19 cellular contexts compared by ENCODE assay signal in genomic region chr19:33849551-33850147, GRCh38. TPM values are rescaled to one million over a fixed set of nuclear protein-coding genes. Genes with fewer than 3 reads are reported as not detected.
DNase-seq lines count a peak whose midpoint lies in the region; ATAC-seq, FAIRE-seq and TF ChIP-seq lines count a peak whose summit lies in the region.
"Had no signal": no experiment of that assay in that cellular context is flagged by ENCODE, and none has a peak within 500 bp of the region (broad histone marks: within the 10 kb centered on the region; RNA-seq: fewer than 3 reads in every experiment).

No MANE protein-coding gene starts in this region.

- no peak for FAIRE-seq in urothelium cell line (lab: Jason Lieb, UNC)
- FAIRE-seq: G401.6, GM12892, GM18507 had no signal

- intact Hi-C loops in cardiac septum (cut with DNase I) = no loop called here

- H3K27me3 Mint-ChIP-seq in osteocyte (ENCODE audit: unreplicated experiment) = peaks cover 20% of the 10 kb centered on the region
- no peaks in the 10 kb centered on the region for H3K27me3 Mint-ChIP-seq in type B pancreatic cell
- H3K27me3 Mint-ChIP-seq in activated T-cell treated with anti-CD3 and anti-CD28 coated beads, Interleukin-2, amount 50 U/mL, for 4 hours (ENCODE audit: low read depth) = peaks cover 15% of the 10 kb centered on the region

- H3K9me3 ChIP-seq in right atrium auricular region = peaks cover 0 to 29% of the 10 kb centered on the region in 2 donors

- no peak overlapping the region for H3K4me3 ChIP-seq in right atrium auricular region
- H3K4me3 ChIP-seq: BLaER1, GM23248 had no signal

- no peak for TF ChIP-seq CTCF in right atrium auricular region (IDR thresholded peaks at IDR 0.05)
- no peak for TF ChIP-seq CTCF in osteocyte (IDR thresholded peaks at IDR 0.05)
- TF ChIP-seq CTCF in type B pancreatic cell (conservative IDR thresholded peaks at IDR 0.05) = no peak

- no peaks in the 10 kb centered on the region for H3K27me3 ChIP-seq in right atrium auricular region
- H3K27me3 ChIP-seq: BLaER1 had no signal

- H3K4me1 Mint-ChIP-seq in osteocyte (ENCODE audit: unreplicated experiment) (no peaks in the 10 kb centered on the region), type B pancreatic cell (ENCODE audit: unreplicated experiment) (no peaks in the 10 kb centered on the region)
- H3K4me1 Mint-ChIP-seq in activated T-cell treated with anti-CD3 and anti-CD28 coated beads, Interleukin-2, amount 50 U/mL, for 4 hours (ENCODE audit: low read depth) = no peaks in the 10 kb centered on the region
- H3K4me1 Mint-ChIP-seq: CD14-positive monocyte; CD4-positive, alpha-beta memory T cell had no signal

- H3K4me1 ChIP-seq in right atrium auricular region = no peaks in the 10 kb centered on the region
- H3K4me1 ChIP-seq: BLaER1 had no signal

- H3K27ac Mint-ChIP-seq in osteocyte (ENCODE audit: unreplicated experiment) = no peak overlapping the region
- H3K27ac Mint-ChIP-seq in type B pancreatic cell = no peak overlapping the region
- H3K27ac Mint-ChIP-seq: CD14-positive monocyte; CD4-positive, alpha-beta memory T cell had no signal

- DNase-seq in right atrium auricular region (ENCODE audit: low spot score) = peak; percentile 40
- DNase-seq in cardiac septum (ENCODE audit: low spot score) = no peak
- DNase-seq in osteocyte (ENCODE audit: extremely low spot score, unreplicated experiment) = peak; percentile 76
- peak; percentile 54 for DNase-seq in type B pancreatic cell (ENCODE audit: extremely low spot score, unreplicated experiment)
- no peak for DNase-seq in COLO829 (ENCODE audit: low spot score)
- DNase-seq in urothelium cell line (ENCODE audit: low spot score) = no peak
- DNase-seq in activated T-cell treated with anti-CD3 and anti-CD28 coated beads, Interleukin-2, amount 50 U/mL, for 4 hours = no peak
- DNase-seq: Calu3; CD4-positive, alpha-beta memory T cell; DMS 273 treated with DMSO at 0.1 percent for 48 hours; DMS53; GM23248; HCEC 1CT had no signal

- H3K27ac ChIP-seq in right atrium auricular region = no peak overlapping the region
- H3K27ac ChIP-seq: 22Rv1, BLaER1, GM23248 had no signal

- ATAC-seq in activated T-cell treated with anti-CD3 and anti-CD28 coated beads, Interleukin-2, amount 50 U/mL, for 4 hours = no peak

- no peak overlapping the region for H3K4me3 Mint-ChIP-seq in osteocyte (ENCODE audit: unreplicated experiment)
- no peak overlapping the region for H3K4me3 Mint-ChIP-seq in type B pancreatic cell
- no peak overlapping the region for H3K4me3 Mint-ChIP-seq in activated T-cell treated with anti-CD3 and anti-CD28 coated beads, Interleukin-2, amount 50 U/mL, for 4 hours
- H3K4me3 Mint-ChIP-seq: CD4-positive, alpha-beta memory T cell had no signal

- H3K9me3 Mint-ChIP-seq in osteocyte (ENCODE audit: unreplicated experiment) (peaks cover 14% of the 10 kb centered on the region), type B pancreatic cell (peaks cover 7% of the 10 kb centered on the region)
- peaks cover 23% of the 10 kb centered on the region for H3K9me3 Mint-ChIP-seq in activated T-cell treated with anti-CD3 and anti-CD28 coated beads, Interleukin-2, amount 50 U/mL, for 4 hours

- no peaks in the 10 kb centered on the region for H3K36me3 ChIP-seq in right atrium auricular region
- H3K36me3 ChIP-seq: BLaER1 had no signal

- H3K36me3 Mint-ChIP-seq in osteocyte (ENCODE audit: unreplicated experiment) = peaks cover 5% of the 10 kb centered on the region
- H3K36me3 Mint-ChIP-seq in type B pancreatic cell = no peaks in the 10 kb centered on the region
- H3K36me3 Mint-ChIP-seq in activated T-cell treated with anti-CD3 and anti-CD28 coated beads, Interleukin-2, amount 50 U/mL, for 4 hours (ENCODE audit: insufficient read depth) = no peaks in the 10 kb centered on the region
- H3K36me3 Mint-ChIP-seq: CD14-positive monocyte had no signal

RNA-seq across cellular contexts. Expression of gene KCTD15, which starts 53.0 kb away (rescaled TPM):
- total RNA-seq in right atrium auricular region (10 to 100 TPM in 1 of 2 donors, 1 to 10 TPM in 1; 8.6 to 24.4 TPM), cardiac septum (20.2 TPM), osteocyte (83.2 and 86.8 TPM in 2 replicates), type B pancreatic cell (ENCODE audit: low replicate concordance) (18.1 and 53.2 TPM in 2 replicates)
- 10 to 100 TPM in 2 of 3 donors, 1 to 10 TPM in 1; 8.0 to 19.8 (median 11.8) TPM for total RNA-seq in activated T-cell treated with anti-CD3 and anti-CD28 coated beads, Interleukin-2, amount 50 U/mL, for 4 hours

Comparison
In these comparisons a context has a peak if more than half of its experiments do, and no peak if none do; other contexts are left out.
1. DNase-seq: peak in right atrium auricular region (single experiment), osteocyte (single experiment) and type B pancreatic cell (single experiment); none in cardiac septum (single experiment), COLO829 (single experiment), urothelium cell line (single experiment) and activated T-cell treated with anti-CD3 and anti-CD28 coated beads, Interleukin-2, amount 50 U/mL, for 4 hours (single experiment).